16 cellular contexts compared by ENCODE assay signal in genomic region chr1:231611851-231612250, GRCh38. TPM values are rescaled to one million over a fixed set of nuclear protein-coding genes. Genes with fewer than 3 reads are reported as not detected.
DNase-seq lines count a peak whose midpoint lies in the region; ATAC-seq and TF ChIP-seq lines count a peak whose summit lies in the region.
"Had no signal": no experiment of that assay in that cellular context is flagged by ENCODE, and none has a peak within 500 bp of the region (broad histone marks: within the 10 kb centered on the region; RNA-seq: fewer than 3 reads in every experiment).

No MANE protein-coding gene starts in this region.

- no peaks in the 10 kb centered on the region for H4K20me1 ChIP-seq in Loucy (ENCODE audit: insufficient read depth, low read length, poor library complexity, severe bottlenecking)

- H3K4me3 ChIP-seq in Loucy (ENCODE audit: low read length, poor library complexity, severe bottlenecking) = peak overlapping the region; percentile 71
- H3K4me3 ChIP-seq: body of pancreas, dorsolateral prefrontal cortex had no signal

- H3K36me3 ChIP-seq in Loucy (ENCODE audit: insufficient read depth, low read length) = no peaks in the 10 kb centered on the region

- H3K4me1 Mint-ChIP-seq in T-helper 1 cell treated with Interleukin-12 subunit alpha and Interleukin-12 subunit beta and Interleukin-4 antibody, amounts not matched to agents 30 μg/mL and 1 μg/mL, for 36 hours (ENCODE audit: low read depth) = peaks cover 55% of the 10 kb centered on the region
- peaks cover 60% of the 10 kb centered on the region for H3K4me1 Mint-ChIP-seq in activated CD8-positive, alpha-beta T cell treated with anti-CD3 and anti-CD28 coated beads, Interleukin-2, amount 10 ng/mL, durations not matched to agents 7 days and 5 days (ENCODE audit: low read depth)
- H3K4me1 Mint-ChIP-seq in natural killer cell treated with Interleukin-12 subunit alpha and Interleukin-12 subunit beta and Interleukin-15 and Interleukin-18, amount 100 ng/mL, for 72 hours (ENCODE audit: low read depth in 2 of 2) = peaks cover 49 to 53% of the 10 kb centered on the region in 2 donors
- H3K4me1 Mint-ChIP-seq: neural crest cell had no signal

- H3F3A ChIP-seq in Loucy (ENCODE audit: low read depth) = peaks cover 16% of the 10 kb centered on the region

- POLR2A ChIA-PET in activated CD8-positive, alpha-beta T cell treated with anti-CD3 and anti-CD28 coated beads, Interleukin-2, amount 10 ng/mL, durations not matched to agents 7 days and 5 days (lab: Charles Lee) = interaction anchor here (1.5 to 3.1 kb wide), 2 partner anchors 14 to 274 kb away, joined by 6 to 14 read pairs; partner anchors contain the start of genes EXOC8 and SPRTN

- peak overlapping the region; percentile 70 for H3K4me3 Mint-ChIP-seq in T-helper 1 cell treated with Interleukin-12 subunit alpha and Interleukin-12 subunit beta and Interleukin-4 antibody, amounts not matched to agents 30 μg/mL and 1 μg/mL, for 36 hours
- peak overlapping the region; percentile 56 for H3K4me3 Mint-ChIP-seq in activated CD8-positive, alpha-beta T cell treated with anti-CD3 and anti-CD28 coated beads, Interleukin-2, amount 10 ng/mL, durations not matched to agents 7 days and 5 days
- peak overlapping the region; percentile 73 for H3K4me3 Mint-ChIP-seq in natural killer cell treated with Interleukin-12 subunit alpha and Interleukin-12 subunit beta and Interleukin-15 and Interleukin-18, amount 100 ng/mL, for 72 hours
- H3K4me3 Mint-ChIP-seq: HFFc6, neural crest cell had no signal

- DNase-seq in T-helper 1 cell (no peak), pons (ENCODE audit: low spot score) (no peak), NOMO-1 (lab: John Stamatoyannopoulos, UW; ENCODE audit: unreplicated experiment in 2 of 2) (no peak), GDM1 (lab: John Stamatoyannopoulos, UW) (no peak)
- DNase-seq in activated CD8-positive, alpha-beta T cell treated with anti-CD3 and anti-CD28 coated beads, Interleukin-2, amount 10 ng/mL, durations not matched to agents 7 days and 5 days = no peak
- DNase-seq in natural killer cell treated with Interleukin-12 subunit alpha and Interleukin-12 subunit beta and Interleukin-15 and Interleukin-18, amount 100 ng/mL, for 72 hours (ENCODE audit: low spot score) = no peak
- DNase-seq: Caco-2; HFFc6; NCI-H2029 treated with DMSO at 0.1 percent for 48 hours; SK-N-SH; stimulated activated naive CD4-positive, alpha-beta T cell treated with Interleukin-2 at 50 U/mL for 16 hours had no signal

- H3K27me3 ChIP-seq in Loucy (ENCODE audit: insufficient read depth, low read length, poor library complexity, severe bottlenecking) = no peaks in the 10 kb centered on the region
- H3K27me3 ChIP-seq: body of pancreas, dorsolateral prefrontal cortex had no signal

- no peaks in the 10 kb centered on the region for H3K79me2 ChIP-seq in Loucy (ENCODE audit: insufficient read depth, low read length)

- H3K4me2 ChIP-seq in Loucy (ENCODE audit: low read depth, low read length, poor library complexity, severe bottlenecking) = peak overlapping the region; percentile 85
- H3K4me2 ChIP-seq: SK-N-SH had no signal

- peaks cover 45% of the 10 kb centered on the region for H3K4me1 ChIP-seq in Loucy (ENCODE audit: insufficient read depth, low read length, poor library complexity, severe bottlenecking)
- H3K4me1 ChIP-seq: body of pancreas, Caco-2 had no signal

- H3K27ac Mint-ChIP-seq in T-helper 1 cell treated with Interleukin-12 subunit alpha and Interleukin-12 subunit beta and Interleukin-4 antibody, amounts not matched to agents 30 μg/mL and 1 μg/mL, for 36 hours = peak overlapping the region; percentile 90
- H3K27ac Mint-ChIP-seq in activated CD8-positive, alpha-beta T cell treated with anti-CD3 and anti-CD28 coated beads, Interleukin-2, amount 10 ng/mL, durations not matched to agents 7 days and 5 days = peak overlapping the region; percentile 88
- peak overlapping the region; percentile 81 to 82 for H3K27ac Mint-ChIP-seq in natural killer cell treated with Interleukin-12 subunit alpha and Interleukin-12 subunit beta and Interleukin-15 and Interleukin-18, amount 100 ng/mL, for 72 hours
- H3K27ac Mint-ChIP-seq: HFFc6 had no signal

- H3K9me3 Mint-ChIP-seq in T-helper 1 cell treated with Interleukin-12 subunit alpha and Interleukin-12 subunit beta and Interleukin-4 antibody, amounts not matched to agents 30 μg/mL and 1 μg/mL, for 36 hours = peaks cover 25% of the 10 kb centered on the region
- peaks cover 26% of the 10 kb centered on the region for H3K9me3 Mint-ChIP-seq in activated CD8-positive, alpha-beta T cell treated with anti-CD3 and anti-CD28 coated beads, Interleukin-2, amount 10 ng/mL, durations not matched to agents 7 days and 5 days (ENCODE audit: insufficient read depth)
- H3K9me3 Mint-ChIP-seq in natural killer cell treated with Interleukin-12 subunit alpha and Interleukin-12 subunit beta and Interleukin-15 and Interleukin-18, amount 100 ng/mL, for 72 hours = peaks cover 3% of the 10 kb centered on the region
- H3K9me3 Mint-ChIP-seq: HFFc6 had no signal

- peaks cover 9% of the 10 kb centered on the region; the same call in 1 of the 2 replicates for H3K9me3 ChIP-seq in Loucy (ENCODE audit: insufficient read depth, low read depth, low read length)
- H3K9me3 ChIP-seq: body of pancreas, Caco-2, SK-N-SH had no signal

- CTCF ChIA-PET in activated CD8-positive, alpha-beta T cell treated with anti-CD3 and anti-CD28 coated beads, Interleukin-2, amount 10 ng/mL, durations not matched to agents 7 days and 5 days (lab: Charles Lee) = interaction anchor here (1.0 to 2.6 kb wide), 2 partner anchors 8 to 255 kb away, joined by 3 to 10 read pairs; no protein-coding TSS in a partner anchor

- H3K36me3 Mint-ChIP-seq in T-helper 1 cell treated with Interleukin-12 subunit alpha and Interleukin-12 subunit beta and Interleukin-4 antibody, amounts not matched to agents 30 μg/mL and 1 μg/mL, for 36 hours (ENCODE audit: low read depth) = peaks cover 25% of the 10 kb centered on the region
- H3K36me3 Mint-ChIP-seq in activated CD8-positive, alpha-beta T cell treated with anti-CD3 and anti-CD28 coated beads, Interleukin-2, amount 10 ng/mL, durations not matched to agents 7 days and 5 days (ENCODE audit: low read depth) = peaks cover 42% of the 10 kb centered on the region
- peaks cover 31% of the 10 kb centered on the region for H3K36me3 Mint-ChIP-seq in natural killer cell treated with Interleukin-12 subunit alpha and Interleukin-12 subunit beta and Interleukin-15 and Interleukin-18, amount 100 ng/mL, for 72 hours

- H3K9ac ChIP-seq in Loucy (ENCODE audit: low read depth, low read length, poor library complexity, severe bottlenecking) = peak overlapping the region; percentile 68
- H3K9ac ChIP-seq: SK-N-SH had no signal

- no peak overlapping the region for H2AFZ ChIP-seq in Loucy (ENCODE audit: low read length)

- peak; percentile 4 for ATAC-seq in activated CD8-positive, alpha-beta T cell treated with anti-CD3 and anti-CD28 coated beads, Interleukin-2, amount 10 ng/mL, durations not matched to agents 7 days and 5 days
- ATAC-seq in natural killer cell treated with Interleukin-12 subunit alpha and Interleukin-12 subunit beta and Interleukin-15 and Interleukin-18, amount 100 ng/mL, for 72 hours = peak; percentile 80 to 81
- ATAC-seq: body of pancreas had no signal

- peaks cover 18% of the 10 kb centered on the region for H3K27me3 Mint-ChIP-seq in T-helper 1 cell treated with Interleukin-12 subunit alpha and Interleukin-12 subunit beta and Interleukin-4 antibody, amounts not matched to agents 30 μg/mL and 1 μg/mL, for 36 hours (ENCODE audit: low read depth)
- H3K27me3 Mint-ChIP-seq in activated CD8-positive, alpha-beta T cell treated with anti-CD3 and anti-CD28 coated beads, Interleukin-2, amount 10 ng/mL, durations not matched to agents 7 days and 5 days (ENCODE audit: low read depth) = peaks cover 11% of the 10 kb centered on the region
- no peaks in the 10 kb centered on the region for H3K27me3 Mint-ChIP-seq in natural killer cell treated with Interleukin-12 subunit alpha and Interleukin-12 subunit beta and Interleukin-15 and Interleukin-18, amount 100 ng/mL, for 72 hours

- no peaks in the 10 kb centered on the region for H3K9me2 ChIP-seq in Loucy (replicated peaks; ENCODE audit: low read depth, low read length)
- H3K9me2 ChIP-seq: SK-N-SH had no signal

- no peak for TF ChIP-seq CTCF in Loucy (conservative IDR thresholded peaks at IDR 0.05; ENCODE audit: low read length)

RNA-seq across cellular contexts. Expression of gene DISC1, which starts 14.7 kb away (rescaled TPM):
- 10 to 100 TPM; 12.6 to 14.7 TPM for total RNA-seq in activated CD8-positive, alpha-beta T cell treated with anti-CD3 and anti-CD28 coated beads, Interleukin-2, amount 10 ng/mL, durations not matched to agents 7 days and 5 days
- total RNA-seq in natural killer cell treated with Interleukin-12 subunit alpha and Interleukin-12 subunit beta and Interleukin-15 and Interleukin-18, amount 100 ng/mL, for 72 hours = 1 to 10 TPM; 4.0 to 8.8 TPM
